1 cellular context compared by ENCODE assay signal in genomic region chr14:92217956-92218355, GRCh38.
TF ChIP-seq lines count a peak whose summit lies in the region.

No MANE protein-coding gene starts in this region.

TF ChIP-seq in IMR-90, 13 proteins besides CTCF, POLR2A, EP300 and RAD21 (continued from another document):
- no peak for TF ChIP-seq NFE2L2 (IDR thresholded peaks at IDR 0.05; ENCODE audit: low read depth, low read length)
- no peak for TF ChIP-seq MAZ (IDR thresholded peaks at IDR 0.05; ENCODE audit: borderline replicate concordance, low read depth, low read length)
- no peak for TF ChIP-seq MAFK (IDR thresholded peaks at IDR 0.05; ENCODE audit: low read depth, low read length)
